9 cellular contexts compared by ENCODE assay signal in the genomic region with DNA sequence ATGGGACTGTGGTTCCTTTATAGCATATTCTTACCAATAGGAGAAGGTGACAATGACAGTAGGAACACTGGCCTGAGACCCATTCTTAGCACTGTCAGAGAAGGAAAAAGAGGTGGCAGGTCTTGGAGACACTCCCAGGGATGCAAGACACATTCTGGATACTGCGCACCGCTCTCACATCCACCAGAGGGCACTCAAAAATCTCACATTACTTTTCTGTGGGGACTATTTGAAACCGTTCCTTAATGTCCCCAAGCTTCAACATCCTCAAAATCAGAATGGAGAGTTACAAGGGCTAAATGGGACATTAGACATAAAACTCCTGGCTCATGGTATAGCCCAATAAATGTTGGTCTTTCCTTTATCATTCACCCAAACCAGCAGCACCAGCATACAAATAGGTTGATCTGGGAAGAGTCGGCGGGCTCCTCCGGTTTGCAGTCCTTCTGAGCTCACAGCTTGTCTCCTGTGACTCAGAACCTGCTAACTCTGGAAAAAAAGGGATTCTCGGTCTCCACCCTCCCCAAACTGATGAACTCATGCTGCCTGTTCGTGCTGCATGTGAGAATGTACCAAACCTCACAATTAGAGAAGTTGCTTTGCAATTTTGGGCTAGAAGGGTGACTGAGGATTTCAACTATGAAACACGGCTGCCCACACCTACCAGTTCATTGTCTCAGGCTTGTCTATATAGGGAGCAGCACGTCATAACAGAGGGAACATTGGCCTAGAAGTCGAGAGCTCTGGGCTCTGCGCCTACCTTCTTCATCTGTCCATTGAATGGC. TPM values are rescaled to one million over a fixed set of nuclear protein-coding genes. Genes with fewer than 3 reads are reported as not detected.
DNase-seq lines count a peak whose midpoint lies in the region; ATAC-seq, FAIRE-seq and TF ChIP-seq lines count a peak whose summit lies in the region.
"Had no signal": no experiment of that assay in that cellular context is flagged by ENCODE, and none has a peak within 500 bp of the region (broad histone marks: within the 10 kb centered on the region; RNA-seq: fewer than 3 reads in every experiment).

No MANE protein-coding gene starts in this region.

- in situ Hi-C loops in KBM-7 (cut with MboI; ENCODE audit: low pct_unique_long_range_greater_than_20kb, low sequenced_read_pairs), result no loop called here

- no peaks in the 10 kb centered on the region for H3K27me3 ChIP-seq in CD4-positive, alpha-beta memory T cell (ENCODE audit: insufficient read depth, low read length)

- H3K9me3 Mint-ChIP-seq in activated CD4-positive, alpha-beta memory T cell treated with anti-CD3 and anti-CD28 coated beads for 36 hours, result no peaks in the 10 kb centered on the region
- H3K9me3 Mint-ChIP-seq in activated CD4-positive, alpha-beta memory T cell treated with anti-CD3 and anti-CD28 coated beads, Interleukin-2, amount 10 ng/mL, durations not matched to agents 7 days and 5 days, result no peaks in the 10 kb centered on the region
- no peaks in the 10 kb centered on the region for H3K9me3 Mint-ChIP-seq in endothelial cell (ENCODE audit: unreplicated experiment)
- H3K9me3 Mint-ChIP-seq in CD4-positive, alpha-beta memory T cell, result no peaks in the 10 kb centered on the region

- POLR2A ChIA-PET in activated CD4-positive, alpha-beta memory T cell treated with anti-CD3 and anti-CD28 coated beads for 36 hours (lab: Charles Lee), result no interaction called here
- POLR2A ChIA-PET in activated CD4-positive, alpha-beta memory T cell treated with anti-CD3 and anti-CD28 coated beads, Interleukin-2, amount 10 ng/mL, durations not matched to agents 7 days and 5 days (lab: Charles Lee), result interaction anchor here (0.8 to 3.2 kb wide), 5 partner anchors 8 to 52 kb away, joined by 4 to 16 read pairs (median 5); no protein-coding TSS in a partner anchor
- POLR2A ChIA-PET in CD4-positive, alpha-beta memory T cell (lab: Charles Lee; ENCODE audit: partially characterized antibody), result no interaction called here

- no peaks in the 10 kb centered on the region for H3K9me3 ChIP-seq in mesodermal cell (ENCODE audit: control insufficient read depth, low read length)
- no peaks in the 10 kb centered on the region for H3K9me3 ChIP-seq in CD4-positive, alpha-beta memory T cell (ENCODE audit: control insufficient read depth in 1 of 2, low read length in 2 of 2)

- H3K4me1 ChIP-seq in mesodermal cell (ENCODE audit: control insufficient read depth, insufficient read depth, low read length, poor library complexity, severe bottlenecking), result no peaks in the 10 kb centered on the region
- no peaks in the 10 kb centered on the region for H3K4me1 ChIP-seq in CD4-positive, alpha-beta memory T cell (ENCODE audit: insufficient read depth, low read length)

- no peak for ATAC-seq in HG03460 (IDR thresholded peaks at IDR 0.05; ENCODE audit: unreplicated experiment)

- 39 to 70% methylated on average over 5 of the region's 12 CpGs for WGBS in mesodermal cell (ENCODE audit: insufficient coverage in 2 of 2), 2 experiments

- H3K4me3 Mint-ChIP-seq in activated CD4-positive, alpha-beta memory T cell treated with anti-CD3 and anti-CD28 coated beads for 36 hours, result no peak overlapping the region
- no peak overlapping the region for H3K4me3 Mint-ChIP-seq in activated CD4-positive, alpha-beta memory T cell treated with anti-CD3 and anti-CD28 coated beads, Interleukin-2, amount 10 ng/mL, durations not matched to agents 7 days and 5 days
- H3K4me3 Mint-ChIP-seq in endothelial cell (ENCODE audit: unreplicated experiment), result no peak overlapping the region
- no peak overlapping the region for H3K4me3 Mint-ChIP-seq in CD4-positive, alpha-beta memory T cell

- H3K4me1 Mint-ChIP-seq in activated CD4-positive, alpha-beta memory T cell treated with anti-CD3 and anti-CD28 coated beads for 36 hours (ENCODE audit: low read depth), result peaks cover 32% of the 10 kb centered on the region
- peaks cover 31% of the 10 kb centered on the region for H3K4me1 Mint-ChIP-seq in activated CD4-positive, alpha-beta memory T cell treated with anti-CD3 and anti-CD28 coated beads, Interleukin-2, amount 10 ng/mL, durations not matched to agents 7 days and 5 days
- no peaks in the 10 kb centered on the region for H3K4me1 Mint-ChIP-seq in endothelial cell (ENCODE audit: unreplicated experiment)
- peaks cover 4 to 11% (median 7%) of the 10 kb centered on the region in 4 donors for H3K4me1 Mint-ChIP-seq in CD4-positive, alpha-beta memory T cell

- no peak for FAIRE-seq in RCC 7860 (lab: Jason Lieb, UNC)
- FAIRE-seq: colon had no signal

- peak; percentile 50 for TF ChIP-seq CTCF in endothelial cell (IDR thresholded peaks at IDR 0.05; ENCODE audit: unreplicated experiment)

- H3K36me3 ChIP-seq in mesodermal cell (ENCODE audit: control insufficient read depth, insufficient read depth, low read length), result no peaks in the 10 kb centered on the region
- no peaks in the 10 kb centered on the region for H3K36me3 ChIP-seq in CD4-positive, alpha-beta memory T cell (ENCODE audit: insufficient read depth, low read length)

- no peaks in the 10 kb centered on the region for H3K27me3 Mint-ChIP-seq in activated CD4-positive, alpha-beta memory T cell treated with anti-CD3 and anti-CD28 coated beads for 36 hours
- no peaks in the 10 kb centered on the region for H3K27me3 Mint-ChIP-seq in activated CD4-positive, alpha-beta memory T cell treated with anti-CD3 and anti-CD28 coated beads, Interleukin-2, amount 10 ng/mL, durations not matched to agents 7 days and 5 days
- H3K27me3 Mint-ChIP-seq in endothelial cell (ENCODE audit: unreplicated experiment), result peaks cover 2% of the 10 kb centered on the region
- H3K27me3 Mint-ChIP-seq in CD4-positive, alpha-beta memory T cell, result no peaks in the 10 kb centered on the region

- peak overlapping the region; percentile 6 for H3K4me3 ChIP-seq in mesodermal cell (ENCODE audit: extremely low read depth, insufficient read depth, low read length, poor library complexity, severe bottlenecking)
- H3K4me3 ChIP-seq in CD4-positive, alpha-beta memory T cell (ENCODE audit: low read length in 2 of 2), result no peak overlapping the region

- no peak overlapping the region for H3K27ac ChIP-seq in mesodermal cell (ENCODE audit: low read depth, low read length, severe bottlenecking)
- no peak overlapping the region for H3K27ac ChIP-seq in CD4-positive, alpha-beta memory T cell (ENCODE audit: low read depth, low read length)

- CTCF ChIA-PET in activated CD4-positive, alpha-beta memory T cell treated with anti-CD3 and anti-CD28 coated beads for 36 hours (lab: Charles Lee), result interaction anchor here (1.1 to 2.3 kb wide), 5 partner anchors 9 to 153 kb away, joined by 3 to 6 read pairs (median 5); no protein-coding TSS in a partner anchor
- CTCF ChIA-PET in activated CD4-positive, alpha-beta memory T cell treated with anti-CD3 and anti-CD28 coated beads, Interleukin-2, amount 10 ng/mL, durations not matched to agents 7 days and 5 days (lab: Charles Lee), result interaction anchor here (0.6 to 7.4 kb wide), 6 partner anchors 9 to 153 kb away, joined by 3 to 32 read pairs (median 6); no protein-coding TSS in a partner anchor
- CTCF ChIA-PET in CD4-positive, alpha-beta memory T cell (lab: Charles Lee; ENCODE audit: partially characterized antibody), result interaction anchor here (0.9 to 2.8 kb wide), 7 partner anchors 9 to 155 kb away, joined by 3 to 15 read pairs (median 4); no protein-coding TSS in a partner anchor

- peaks cover 50% of the 10 kb centered on the region for H3K36me3 Mint-ChIP-seq in activated CD4-positive, alpha-beta memory T cell treated with anti-CD3 and anti-CD28 coated beads for 36 hours
- H3K36me3 Mint-ChIP-seq in activated CD4-positive, alpha-beta memory T cell treated with anti-CD3 and anti-CD28 coated beads, Interleukin-2, amount 10 ng/mL, durations not matched to agents 7 days and 5 days (ENCODE audit: low read depth), result peaks cover 41% of the 10 kb centered on the region
- no peaks in the 10 kb centered on the region for H3K36me3 Mint-ChIP-seq in endothelial cell (ENCODE audit: low read depth, unreplicated experiment)
- H3K36me3 Mint-ChIP-seq in CD4-positive, alpha-beta memory T cell, result no peaks in the 10 kb centered on the region

- intact Hi-C loops in activated CD4-positive, alpha-beta memory T cell treated with anti-CD3 and anti-CD28 coated beads for 36 hours (cut with micrococcal nuclease), result no loop called here
- intact Hi-C loops in CD4-positive, alpha-beta memory T cell (cut with micrococcal nuclease), result loop anchor here (2.0 kb wide), 1 partner anchor 153 kb away; no protein-coding TSS in a partner anchor

- DNase-seq in activated CD4-positive, alpha-beta memory T cell treated with anti-CD3 and anti-CD28 coated beads for 36 hours, result no peak
- DNase-seq in activated CD4-positive, alpha-beta memory T cell treated with anti-CD3 and anti-CD28 coated beads, Interleukin-2, amount 10 ng/mL, durations not matched to agents 7 days and 5 days, result no peak
- DNase-seq in KBM-7, result peak; percentile 64
- DNase-seq in RCC 7860 (ENCODE audit: low spot score), result peak; percentile 37
- peak; percentile 42 for DNase-seq in endothelial cell (ENCODE audit: low spot score)
- DNase-seq in CD4-positive, alpha-beta memory T cell, result no peak

- H3K27ac Mint-ChIP-seq in activated CD4-positive, alpha-beta memory T cell treated with anti-CD3 and anti-CD28 coated beads for 36 hours, result peak overlapping the region; percentile 11
- H3K27ac Mint-ChIP-seq in activated CD4-positive, alpha-beta memory T cell treated with anti-CD3 and anti-CD28 coated beads, Interleukin-2, amount 10 ng/mL, durations not matched to agents 7 days and 5 days, result no peak overlapping the region
- no peak overlapping the region for H3K27ac Mint-ChIP-seq in endothelial cell (ENCODE audit: unreplicated experiment)
- peak overlapping the region in 1 of 7 donors; percentile 39 for H3K27ac Mint-ChIP-seq in CD4-positive, alpha-beta memory T cell

RNA-seq across cellular contexts. Expression of a gene that starts 40.2 kb away (rescaled TPM):
- 10 to 100 TPM; 86.9 to 90.7 TPM for total RNA-seq in activated CD4-positive, alpha-beta memory T cell treated with anti-CD3 and anti-CD28 coated beads for 36 hours
- total RNA-seq in activated CD4-positive, alpha-beta memory T cell treated with anti-CD3 and anti-CD28 coated beads, Interleukin-2, amount 10 ng/mL, durations not matched to agents 7 days and 5 days, result 10 to 100 TPM; 75.5 to 76.0 TPM
- 0.36 TPM for total RNA-seq in endothelial cell (ENCODE audit: unreplicated experiment)
- polyA plus RNA-seq in mesodermal cell (2013, experiment 1 of 2), result 0.48 TPM
- polyA plus RNA-seq in mesodermal cell (2013, experiment 2 of 2), result 0.35 TPM
- total RNA-seq in CD4-positive, alpha-beta memory T cell, result 1 to 10 TPM; 3.6 to 5.3 TPM
- 1 to 10 TPM; 4.2 to 7.3 TPM for polyA plus RNA-seq in CD4-positive, alpha-beta memory T cell

Comparison
In these comparisons a context has a peak if more than half of its experiments do, and no peak if none do; other contexts are left out.
1. DNase-seq: peak in KBM-7 (single experiment), RCC 7860 (single experiment) and endothelial cell (single experiment); none in activated CD4-positive, alpha-beta memory T cell treated with anti-CD3 and anti-CD28 coated beads for 36 hours (single experiment), activated CD4-positive, alpha-beta memory T cell treated with anti-CD3 and anti-CD28 coated beads, Interleukin-2, amount 10 ng/mL, durations not matched to agents 7 days and 5 days (single experiment) and CD4-positive, alpha-beta memory T cell (0 of 5).
2. RNA of a gene that starts 40.2 kb away (total RNA-seq): 86.9 to 90.7 TPM in activated CD4-positive, alpha-beta memory T cell treated with anti-CD3 and anti-CD28 coated beads for 36 hours and 75.5 to 76.0 TPM in activated CD4-positive, alpha-beta memory T cell treated with anti-CD3 and anti-CD28 coated beads, Interleukin-2, amount 10 ng/mL, durations not matched to agents 7 days and 5 days; 3.6 to 5.3 TPM in CD4-positive, alpha-beta memory T cell and 0.36 TPM in endothelial cell (single experiment); every median in the first group is over 10 times any median in the second.